In the genomic region with DNA sequence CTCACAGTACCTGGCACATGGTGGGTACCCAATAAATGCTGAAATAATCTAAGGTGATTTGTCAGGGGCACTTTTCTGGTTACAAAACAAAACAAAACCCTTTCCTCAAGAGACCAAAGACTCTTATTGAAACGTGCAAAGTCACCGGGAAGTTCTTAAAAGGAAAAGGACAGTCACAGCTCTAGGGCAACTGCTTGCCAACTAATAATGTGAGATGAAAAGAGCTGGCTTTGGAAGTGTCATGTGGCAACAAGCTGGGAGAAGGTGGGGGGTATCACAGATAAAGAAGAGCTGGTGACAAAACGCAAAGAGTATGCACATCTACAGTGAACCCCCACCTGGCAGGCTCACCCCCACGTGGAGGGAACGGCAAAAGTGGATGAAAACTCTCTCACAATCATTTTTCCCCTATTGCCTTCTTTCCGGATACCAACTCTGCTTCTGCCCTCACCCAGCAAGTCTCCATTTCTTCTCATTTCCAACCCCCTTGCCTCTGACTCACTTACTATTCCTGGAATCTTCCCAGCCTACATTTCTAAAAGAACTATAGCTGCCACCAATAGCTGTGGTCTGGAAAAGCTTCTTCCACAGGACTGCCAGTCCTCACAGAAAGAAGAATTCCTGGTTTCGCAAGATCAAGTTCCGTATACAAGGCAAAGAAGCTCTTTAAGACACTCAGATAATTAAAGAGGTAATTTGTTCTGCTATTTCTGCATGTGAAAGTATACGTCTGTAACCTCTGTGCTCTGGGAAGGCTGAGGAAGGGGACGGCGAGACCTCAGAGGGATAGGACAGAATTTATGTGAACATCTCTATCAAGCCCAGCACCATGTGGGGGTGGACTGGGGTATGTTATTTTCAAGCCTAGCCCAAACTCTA, we compare ENCODE assay signal across 10 cellular contexts. TPM values are rescaled to one million over a fixed set of nuclear protein-coding genes. Genes with fewer than 3 reads are reported as not detected.
DNase-seq lines count a peak whose midpoint lies in the region; ATAC-seq, FAIRE-seq and TF ChIP-seq lines count a peak whose summit lies in the region.
"Had no signal": no experiment of that assay in that cellular context is flagged by ENCODE, and none has a peak within 500 bp of the region (broad histone marks: within the 10 kb centered on the region; RNA-seq: fewer than 3 reads in every experiment).

No MANE protein-coding gene starts in this region.

- no peak for TF ChIP-seq CTCF in AG09319 (IDR thresholded peaks at IDR 0.05; ENCODE audit: low read depth, low read length)
- no peak for TF ChIP-seq CTCF in fibroblast of mammary gland (conservative IDR thresholded peaks at IDR 0.05; ENCODE audit: control insufficient read depth, insufficient read depth, low read depth, low read length)
- peak; percentile 5 for TF ChIP-seq CTCF in osteocyte (IDR thresholded peaks at IDR 0.05)

- peaks cover 32% of the 10 kb centered on the region for H3K36me3 Mint-ChIP-seq in osteocyte (ENCODE audit: unreplicated experiment)

- H3K9me3 Mint-ChIP-seq in osteocyte (ENCODE audit: unreplicated experiment) = no peaks in the 10 kb centered on the region

- ATAC-seq in GM21529 (IDR thresholded peaks at IDR 0.05; ENCODE audit: unreplicated experiment) (no peak), GM19455 (IDR thresholded peaks at IDR 0.05; ENCODE audit: unreplicated experiment) (no peak)

- DNase-seq in AG09319 (ENCODE audit: extremely low read depth, low read depth) (peak; percentile 83), RCC 7860 (ENCODE audit: low spot score) (peak; percentile 85), fibroblast of mammary gland (ENCODE audit: low read depth) (peak; percentile 95), osteocyte (ENCODE audit: extremely low spot score, unreplicated experiment) (no peak), NCI-H1930 (lab: John Stamatoyannopoulos, UW) (no peak), GM19238 (ENCODE audit: insufficient read length, low spot score) (no peak)
- DNase-seq: activated naive CD4-positive, alpha-beta T cell; RPMI8226 had no signal

- no peaks in the 10 kb centered on the region for H3K27me3 Mint-ChIP-seq in osteocyte (ENCODE audit: unreplicated experiment)

- peak overlapping the region; percentile 32 for H3K4me3 ChIP-seq in fibroblast of mammary gland (ENCODE audit: control insufficient read depth, low read depth, low read length)

- FAIRE-seq in RCC 7860 (lab: Jason Lieb, UNC) = peak; percentile 91

- peak overlapping the region; percentile 94 for H3K27ac Mint-ChIP-seq in osteocyte (ENCODE audit: unreplicated experiment)

- H3K4me3 Mint-ChIP-seq in osteocyte (ENCODE audit: unreplicated experiment) = peak overlapping the region; percentile 52

- peaks cover 32% of the 10 kb centered on the region for H3K4me1 Mint-ChIP-seq in osteocyte (ENCODE audit: unreplicated experiment)

RNA-seq across cellular contexts. Expression of gene ANPEP, which starts 21.8 kb away (rescaled TPM):
- 93.1 and 95.4 TPM in 2 replicates for total RNA-seq in osteocyte

RNA-seq across cellular contexts. Expression of gene AP3S2, which starts 57.3 kb away (rescaled TPM):
- 26.9 and 29.3 TPM in 2 replicates for total RNA-seq in osteocyte

Comparison
In these comparisons a context has a peak if more than half of its experiments do, and no peak if none do; other contexts are left out.
1. DNase-seq: peak in AG09319 (single experiment), RCC 7860 (single experiment) and fibroblast of mammary gland (single experiment); none in osteocyte (single experiment), NCI-H1930 (0 of 2) and GM19238 (single experiment).